Comparison of ENCODE assay signal across 10 cellular contexts in genomic region chr5:72557576-72558336, GRCh38. TPM values are rescaled to one million over a fixed set of nuclear protein-coding genes. Genes with fewer than 3 reads are reported as not detected.
A peak's percentile ranks its signal among the peaks of the same experiment; 100 is the strongest.
DNase-seq lines count a peak whose midpoint lies in the region; ATAC-seq and TF ChIP-seq lines count a peak whose summit lies in the region.
"Had no signal": no experiment of that assay in that cellular context is flagged by ENCODE, and none has a peak within 500 bp of the region (broad histone marks: within the 10 kb centered on the region; RNA-seq: fewer than 3 reads in every experiment).

No MANE protein-coding gene starts in this region.

- H3K36me3 ChIP-seq in lower lobe of right lung (no peaks in the 10 kb centered on the region), smooth muscle cell (ENCODE audit: low read depth) (no peaks in the 10 kb centered on the region)

- WGBS in smooth muscle cell (ENCODE audit: low lambda C conversion rate) = 91% methylated on average over 17 of the region's 17 CpGs

- H3F3A ChIP-seq in smooth muscle cell (ENCODE audit: low read depth) = peaks cover 9% of the 10 kb centered on the region

- H3K4me2 ChIP-seq in smooth muscle cell = peak overlapping the region; percentile 89

- H3K4me1 Mint-ChIP-seq in activated naive CD8-positive, alpha-beta T cell treated with anti-CD3 and anti-CD28 coated beads, Interleukin-2, amount 50 U/mL, for 24 hours = peaks cover 23% of the 10 kb centered on the region

- H3K36me3 Mint-ChIP-seq in activated naive CD8-positive, alpha-beta T cell treated with anti-CD3 and anti-CD28 coated beads, Interleukin-2, amount 50 U/mL, for 24 hours (ENCODE audit: low read depth) = no peaks in the 10 kb centered on the region

- H3K79me2 ChIP-seq in smooth muscle cell (ENCODE audit: low read depth) = no peaks in the 10 kb centered on the region

- no peaks in the 10 kb centered on the region for H3K9me3 ChIP-seq in lower lobe of right lung
- H3K9me3 ChIP-seq in smooth muscle cell (replicated peaks; ENCODE audit: low read depth) = no peaks in the 10 kb centered on the region

- H4K20me1 ChIP-seq in smooth muscle cell (ENCODE audit: low read depth) = no peaks in the 10 kb centered on the region

- H3K27me3 Mint-ChIP-seq in activated naive CD8-positive, alpha-beta T cell treated with anti-CD3 and anti-CD28 coated beads, Interleukin-2, amount 50 U/mL, for 24 hours = peaks cover 35% of the 10 kb centered on the region

- peak overlapping the region; percentile 91 for H3K9ac ChIP-seq in smooth muscle cell (ENCODE audit: low read depth)

- intact Hi-C loops in lower lobe of right lung (cut with DNase I) = no loop called here

- TF ChIP-seq CTCF in lower lobe of right lung (IDR thresholded peaks at IDR 0.05) (no peak), smooth muscle cell (IDR thresholded peaks at IDR 0.05; ENCODE audit: borderline replicate concordance, insufficient read depth, poor library complexity, severe bottlenecking) (no peak)

- H3K27ac ChIP-seq in lower lobe of right lung = peak overlapping the region; percentile 73
- peak overlapping the region; percentile 90 for H3K27ac ChIP-seq in smooth muscle cell (ENCODE audit: low read depth)

- H3K4me3 Mint-ChIP-seq in activated naive CD8-positive, alpha-beta T cell treated with anti-CD3 and anti-CD28 coated beads, Interleukin-2, amount 50 U/mL, for 24 hours = peak overlapping the region; percentile 48

- peak; percentile 9 for DNase-seq in G401 (ENCODE audit: low spot score)
- no peak for DNase-seq in activated naive CD8-positive, alpha-beta T cell treated with anti-CD3 and anti-CD28 coated beads, Interleukin-2, amount 50 U/mL, for 24 hours
- no peak for DNase-seq in lower lobe of right lung
- no peak for DNase-seq in smooth muscle cell (lab: John Stamatoyannopoulos, UW; ENCODE audit: unreplicated experiment)
- DNase-seq in COR-L47 (lab: John Stamatoyannopoulos, UW) = no peak
- no peak for DNase-seq in NCI-H82 (lab: John Stamatoyannopoulos, UW)
- no peak for DNase-seq in NCI-H2081 (lab: John Stamatoyannopoulos, UW)
- DNase-seq in T-helper 9 cell = no peak
- DNase-seq: NCI-H187 treated with DMSO at 0.1 percent for 48 hours had no signal

- H3K4me1 ChIP-seq in lower lobe of right lung (peaks cover 23% of the 10 kb centered on the region), smooth muscle cell (ENCODE audit: low read depth) (peaks cover 19% of the 10 kb centered on the region)

- no peaks in the 10 kb centered on the region for H3K9me3 Mint-ChIP-seq in activated naive CD8-positive, alpha-beta T cell treated with anti-CD3 and anti-CD28 coated beads, Interleukin-2, amount 50 U/mL, for 24 hours
- H3K9me3 Mint-ChIP-seq: nephron progenitor cell had no signal

- H2AFZ ChIP-seq in smooth muscle cell (ENCODE audit: low read depth) = peak overlapping the region; percentile 92

- in situ Hi-C loops in G401 (cut with HindIII; ENCODE audit: low sequenced_read_pairs) = no loop called here

- no peaks in the 10 kb centered on the region for H3K27me3 ChIP-seq in lower lobe of right lung (ENCODE audit: low read depth)
- H3K27me3 ChIP-seq in smooth muscle cell (ENCODE audit: low read depth) = no peaks in the 10 kb centered on the region

- ATAC-seq in activated naive CD8-positive, alpha-beta T cell treated with anti-CD3 and anti-CD28 coated beads, Interleukin-2, amount 50 U/mL, for 24 hours = no peak
- no peak for ATAC-seq in lower lobe of right lung

- H3K4me3 ChIP-seq in lower lobe of right lung (no peak overlapping the region), smooth muscle cell (no peak overlapping the region)

- no peak overlapping the region for H3K27ac Mint-ChIP-seq in activated naive CD8-positive, alpha-beta T cell treated with anti-CD3 and anti-CD28 coated beads, Interleukin-2, amount 50 U/mL, for 24 hours
- H3K27ac Mint-ChIP-seq: nephron progenitor cell had no signal

RNA-seq across cellular contexts. Expression of gene ZNF366, which starts 50.5 kb away (rescaled TPM):
- not detected in 2 replicates for total RNA-seq in G401 (2014; rRNA removed; shearing (Covaris generic))
- total RNA-seq in lower lobe of right lung = 13.6 TPM
- not detected in 2 replicates for total RNA-seq in smooth muscle cell
- polyA plus RNA-seq in smooth muscle cell = not detected in 2 replicates

Comparison
In these comparisons a context has a peak if more than half of its experiments do, and no peak if none do; other contexts are left out.
1. RNA of gene ZNF366, which starts 50.5 kb away (total RNA-seq): 13.6 TPM in lower lobe of right lung (single experiment); not detected in G401 and not detected in smooth muscle cell; every median in the first group is over 10 times any median in the second.